6 cellular contexts compared by ENCODE assay signal in genomic region chr12:120522568-120522967, GRCh38.
"Had no signal": no experiment of that assay in that cellular context is flagged by ENCODE, and none has a peak within 500 bp of the region (broad histone marks: within the 10 kb centered on the region; RNA-seq: fewer than 3 reads in every experiment).

No MANE protein-coding gene starts in this region.

- H3K27ac Mint-ChIP-seq: IgD-negative memory B cell had no signal

- H3K27me3 Mint-ChIP-seq: IgD-negative memory B cell had no signal

- FAIRE-seq: HTR-8/SVneo, K562 had no signal

- H3K9me3 Mint-ChIP-seq: IgD-negative memory B cell had no signal

- ATAC-seq: K562 had no signal

- H3K27ac ChIP-seq: HL-60 had no signal

- H3K4me3 ChIP-seq: K562 had no signal

- DNase-seq: IMR-90, KBM-7 had no signal
